ENCODE assay signal across 4 cellular contexts in genomic region chr2:233965646-233966045, GRCh38. TPM values are rescaled to one million over a fixed set of nuclear protein-coding genes. Genes with fewer than 3 reads are reported as not detected.
"Had no signal": no experiment of that assay in that cellular context is flagged by ENCODE, and none has a peak within 500 bp of the region (broad histone marks: within the 10 kb centered on the region; RNA-seq: fewer than 3 reads in every experiment).

No MANE protein-coding gene starts in this region.

RNA-seq across cellular contexts. Expression of gene TRPM8, which starts 48.5 kb away (rescaled TPM):
- total RNA-seq: HT-29, IMR-90, NCI-H460, Right ventricle myocardium inferior had no signal
- polyA plus RNA-seq: IMR-90 had no signal
